Comparison of ENCODE assay signal across 10 cellular contexts in genomic region chrX:48002929-48003328, GRCh38. TPM values are rescaled to one million over a fixed set of nuclear protein-coding genes. Genes with fewer than 3 reads are reported as not detected.
DNase-seq lines count a peak whose midpoint lies in the region; ATAC-seq and TF ChIP-seq lines count a peak whose summit lies in the region.
"Had no signal": no experiment of that assay in that cellular context is flagged by ENCODE, and none has a peak within 500 bp of the region (broad histone marks: within the 10 kb centered on the region; RNA-seq: fewer than 3 reads in every experiment).

No MANE protein-coding gene starts in this region.

- CTCF ChIA-PET in activated CD8-positive, alpha-beta T cell treated with anti-CD3 and anti-CD28 coated beads, Interleukin-2, amount 10 ng/mL, durations not matched to agents 7 days and 5 days (lab: Charles Lee): no interaction called here

- TF ChIP-seq EP300 in suprapubic skin (IDR thresholded peaks at IDR 0.05): no peak

- H3K27me3 ChIP-seq in iPS-20b (ENCODE audit: insufficient read depth, low read length) (no peaks in the 10 kb centered on the region), suprapubic skin (no peaks in the 10 kb centered on the region)

- H3K9me3 Mint-ChIP-seq in T-helper 1 cell treated with Interleukin-12 subunit alpha and Interleukin-12 subunit beta and Interleukin-4 antibody, amounts not matched to agents 30 μg/mL and 1 μg/mL, for 36 hours: no peaks in the 10 kb centered on the region
- H3K9me3 Mint-ChIP-seq in activated CD8-positive, alpha-beta T cell treated with anti-CD3 and anti-CD28 coated beads, Interleukin-2, amount 10 ng/mL, durations not matched to agents 7 days and 5 days (ENCODE audit: insufficient read depth): no peaks in the 10 kb centered on the region

- H3K36me3 ChIP-seq in iPS-20b (ENCODE audit: insufficient read depth, low read depth, low read length): peaks cover 12% of the 10 kb centered on the region; the same call in 1 of the 2 replicates
- no peaks in the 10 kb centered on the region for H3K36me3 ChIP-seq in suprapubic skin

- H3K27ac ChIP-seq in iPS-20b (ENCODE audit: low read length): no peak overlapping the region
- no peak overlapping the region for H3K27ac ChIP-seq in suprapubic skin

- no peaks in the 10 kb centered on the region for H3K4me1 ChIP-seq in iPS-20b (ENCODE audit: insufficient read depth, low read length)
- peaks cover 10% of the 10 kb centered on the region for H3K4me1 ChIP-seq in suprapubic skin

- ATAC-seq in activated CD8-positive, alpha-beta T cell treated with anti-CD3 and anti-CD28 coated beads, Interleukin-2, amount 10 ng/mL, durations not matched to agents 7 days and 5 days: no peak
- no peak for ATAC-seq in GM18519 (IDR thresholded peaks at IDR 0.05; ENCODE audit: low FRiP score, unreplicated experiment)

- peak overlapping the region; percentile 17 for H3K4me3 Mint-ChIP-seq in T-helper 1 cell treated with Interleukin-12 subunit alpha and Interleukin-12 subunit beta and Interleukin-4 antibody, amounts not matched to agents 30 μg/mL and 1 μg/mL, for 36 hours
- peak overlapping the region; percentile 85 for H3K4me3 Mint-ChIP-seq in activated CD8-positive, alpha-beta T cell treated with anti-CD3 and anti-CD28 coated beads, Interleukin-2, amount 10 ng/mL, durations not matched to agents 7 days and 5 days

- H3K9ac ChIP-seq in iPS-20b (ENCODE audit: low read depth, low read length): peak overlapping the region; percentile 90; the same call in 1 of the 2 replicates

- H3K4me3 ChIP-seq in iPS-20b (ENCODE audit: low read length) (peak overlapping the region; percentile 91), suprapubic skin (peak overlapping the region; percentile 57)

- no peak for TF ChIP-seq POLR2A in suprapubic skin (IDR thresholded peaks at IDR 0.05)

- no peak for DNase-seq in T-helper 1 cell
- no peak for DNase-seq in activated CD8-positive, alpha-beta T cell treated with anti-CD3 and anti-CD28 coated beads, Interleukin-2, amount 10 ng/mL, durations not matched to agents 7 days and 5 days
- DNase-seq in suprapubic skin (ENCODE audit: low spot score in 2 of 2): no peak
- no peak for DNase-seq in cerebellar cortex (ENCODE audit: low spot score)
- DNase-seq in NCI-H2107 (lab: John Stamatoyannopoulos, UW): no peak
- DNase-seq: KG1 had no signal

- peaks cover 19% of the 10 kb centered on the region for H3K4me1 Mint-ChIP-seq in T-helper 1 cell treated with Interleukin-12 subunit alpha and Interleukin-12 subunit beta and Interleukin-4 antibody, amounts not matched to agents 30 μg/mL and 1 μg/mL, for 36 hours (ENCODE audit: low read depth)
- H3K4me1 Mint-ChIP-seq in activated CD8-positive, alpha-beta T cell treated with anti-CD3 and anti-CD28 coated beads, Interleukin-2, amount 10 ng/mL, durations not matched to agents 7 days and 5 days (ENCODE audit: low read depth): peaks cover 21% of the 10 kb centered on the region

- no peak for TF ChIP-seq CTCF in suprapubic skin (IDR thresholded peaks at IDR 0.05)

- POLR2A ChIA-PET in activated CD8-positive, alpha-beta T cell treated with anti-CD3 and anti-CD28 coated beads, Interleukin-2, amount 10 ng/mL, durations not matched to agents 7 days and 5 days (lab: Charles Lee): no interaction called here

- H3K27ac Mint-ChIP-seq in T-helper 1 cell treated with Interleukin-12 subunit alpha and Interleukin-12 subunit beta and Interleukin-4 antibody, amounts not matched to agents 30 μg/mL and 1 μg/mL, for 36 hours: no peak overlapping the region
- H3K27ac Mint-ChIP-seq in activated CD8-positive, alpha-beta T cell treated with anti-CD3 and anti-CD28 coated beads, Interleukin-2, amount 10 ng/mL, durations not matched to agents 7 days and 5 days: no peak overlapping the region

- peaks cover 26% of the 10 kb centered on the region for H3K36me3 Mint-ChIP-seq in T-helper 1 cell treated with Interleukin-12 subunit alpha and Interleukin-12 subunit beta and Interleukin-4 antibody, amounts not matched to agents 30 μg/mL and 1 μg/mL, for 36 hours (ENCODE audit: low read depth)
- peaks cover 34% of the 10 kb centered on the region for H3K36me3 Mint-ChIP-seq in activated CD8-positive, alpha-beta T cell treated with anti-CD3 and anti-CD28 coated beads, Interleukin-2, amount 10 ng/mL, durations not matched to agents 7 days and 5 days (ENCODE audit: low read depth)

- WGBS in suprapubic skin: 52% methylated on average over 7 of the region's 7 CpGs

- H3K9me3 ChIP-seq in iPS-20b (ENCODE audit: insufficient read depth, low read depth, low read length) (no peaks in the 10 kb centered on the region), suprapubic skin (no peaks in the 10 kb centered on the region)

- no peaks in the 10 kb centered on the region for H3K27me3 Mint-ChIP-seq in T-helper 1 cell treated with Interleukin-12 subunit alpha and Interleukin-12 subunit beta and Interleukin-4 antibody, amounts not matched to agents 30 μg/mL and 1 μg/mL, for 36 hours (ENCODE audit: low read depth)
- no peaks in the 10 kb centered on the region for H3K27me3 Mint-ChIP-seq in activated CD8-positive, alpha-beta T cell treated with anti-CD3 and anti-CD28 coated beads, Interleukin-2, amount 10 ng/mL, durations not matched to agents 7 days and 5 days (ENCODE audit: low read depth)

RNA-seq across cellular contexts. Expression of gene ZNF182, which starts 0.9 kb away (rescaled TPM):
- total RNA-seq in activated CD8-positive, alpha-beta T cell treated with anti-CD3 and anti-CD28 coated beads, Interleukin-2, amount 10 ng/mL, durations not matched to agents 7 days and 5 days: 10 to 100 TPM in 1 of 2 experiments, 1 to 10 TPM in 1; 9.0 to 10.2 TPM
- total RNA-seq in suprapubic skin: 1 to 10 TPM; 2.1 to 6.7 (median 3.3) TPM

RNA-seq across cellular contexts. Expression of gene SPACA5, which starts 3.9 kb away (rescaled TPM):
- not detected for total RNA-seq in activated CD8-positive, alpha-beta T cell treated with anti-CD3 and anti-CD28 coated beads, Interleukin-2, amount 10 ng/mL, durations not matched to agents 7 days and 5 days
- not detected for total RNA-seq in suprapubic skin
- total RNA-seq: A172 had no signal
